Comparison of ENCODE assay signal across 1 cellular context in genomic region chr1:171798760-171799159, GRCh38.
TF ChIP-seq lines count a peak whose summit lies in the region.

No MANE protein-coding gene starts in this region.

TF ChIP-seq in GM23338, 12 proteins besides CTCF, POLR2A, EP300 and RAD21 (continued from another document):
- TF ChIP-seq, protein P1, sequence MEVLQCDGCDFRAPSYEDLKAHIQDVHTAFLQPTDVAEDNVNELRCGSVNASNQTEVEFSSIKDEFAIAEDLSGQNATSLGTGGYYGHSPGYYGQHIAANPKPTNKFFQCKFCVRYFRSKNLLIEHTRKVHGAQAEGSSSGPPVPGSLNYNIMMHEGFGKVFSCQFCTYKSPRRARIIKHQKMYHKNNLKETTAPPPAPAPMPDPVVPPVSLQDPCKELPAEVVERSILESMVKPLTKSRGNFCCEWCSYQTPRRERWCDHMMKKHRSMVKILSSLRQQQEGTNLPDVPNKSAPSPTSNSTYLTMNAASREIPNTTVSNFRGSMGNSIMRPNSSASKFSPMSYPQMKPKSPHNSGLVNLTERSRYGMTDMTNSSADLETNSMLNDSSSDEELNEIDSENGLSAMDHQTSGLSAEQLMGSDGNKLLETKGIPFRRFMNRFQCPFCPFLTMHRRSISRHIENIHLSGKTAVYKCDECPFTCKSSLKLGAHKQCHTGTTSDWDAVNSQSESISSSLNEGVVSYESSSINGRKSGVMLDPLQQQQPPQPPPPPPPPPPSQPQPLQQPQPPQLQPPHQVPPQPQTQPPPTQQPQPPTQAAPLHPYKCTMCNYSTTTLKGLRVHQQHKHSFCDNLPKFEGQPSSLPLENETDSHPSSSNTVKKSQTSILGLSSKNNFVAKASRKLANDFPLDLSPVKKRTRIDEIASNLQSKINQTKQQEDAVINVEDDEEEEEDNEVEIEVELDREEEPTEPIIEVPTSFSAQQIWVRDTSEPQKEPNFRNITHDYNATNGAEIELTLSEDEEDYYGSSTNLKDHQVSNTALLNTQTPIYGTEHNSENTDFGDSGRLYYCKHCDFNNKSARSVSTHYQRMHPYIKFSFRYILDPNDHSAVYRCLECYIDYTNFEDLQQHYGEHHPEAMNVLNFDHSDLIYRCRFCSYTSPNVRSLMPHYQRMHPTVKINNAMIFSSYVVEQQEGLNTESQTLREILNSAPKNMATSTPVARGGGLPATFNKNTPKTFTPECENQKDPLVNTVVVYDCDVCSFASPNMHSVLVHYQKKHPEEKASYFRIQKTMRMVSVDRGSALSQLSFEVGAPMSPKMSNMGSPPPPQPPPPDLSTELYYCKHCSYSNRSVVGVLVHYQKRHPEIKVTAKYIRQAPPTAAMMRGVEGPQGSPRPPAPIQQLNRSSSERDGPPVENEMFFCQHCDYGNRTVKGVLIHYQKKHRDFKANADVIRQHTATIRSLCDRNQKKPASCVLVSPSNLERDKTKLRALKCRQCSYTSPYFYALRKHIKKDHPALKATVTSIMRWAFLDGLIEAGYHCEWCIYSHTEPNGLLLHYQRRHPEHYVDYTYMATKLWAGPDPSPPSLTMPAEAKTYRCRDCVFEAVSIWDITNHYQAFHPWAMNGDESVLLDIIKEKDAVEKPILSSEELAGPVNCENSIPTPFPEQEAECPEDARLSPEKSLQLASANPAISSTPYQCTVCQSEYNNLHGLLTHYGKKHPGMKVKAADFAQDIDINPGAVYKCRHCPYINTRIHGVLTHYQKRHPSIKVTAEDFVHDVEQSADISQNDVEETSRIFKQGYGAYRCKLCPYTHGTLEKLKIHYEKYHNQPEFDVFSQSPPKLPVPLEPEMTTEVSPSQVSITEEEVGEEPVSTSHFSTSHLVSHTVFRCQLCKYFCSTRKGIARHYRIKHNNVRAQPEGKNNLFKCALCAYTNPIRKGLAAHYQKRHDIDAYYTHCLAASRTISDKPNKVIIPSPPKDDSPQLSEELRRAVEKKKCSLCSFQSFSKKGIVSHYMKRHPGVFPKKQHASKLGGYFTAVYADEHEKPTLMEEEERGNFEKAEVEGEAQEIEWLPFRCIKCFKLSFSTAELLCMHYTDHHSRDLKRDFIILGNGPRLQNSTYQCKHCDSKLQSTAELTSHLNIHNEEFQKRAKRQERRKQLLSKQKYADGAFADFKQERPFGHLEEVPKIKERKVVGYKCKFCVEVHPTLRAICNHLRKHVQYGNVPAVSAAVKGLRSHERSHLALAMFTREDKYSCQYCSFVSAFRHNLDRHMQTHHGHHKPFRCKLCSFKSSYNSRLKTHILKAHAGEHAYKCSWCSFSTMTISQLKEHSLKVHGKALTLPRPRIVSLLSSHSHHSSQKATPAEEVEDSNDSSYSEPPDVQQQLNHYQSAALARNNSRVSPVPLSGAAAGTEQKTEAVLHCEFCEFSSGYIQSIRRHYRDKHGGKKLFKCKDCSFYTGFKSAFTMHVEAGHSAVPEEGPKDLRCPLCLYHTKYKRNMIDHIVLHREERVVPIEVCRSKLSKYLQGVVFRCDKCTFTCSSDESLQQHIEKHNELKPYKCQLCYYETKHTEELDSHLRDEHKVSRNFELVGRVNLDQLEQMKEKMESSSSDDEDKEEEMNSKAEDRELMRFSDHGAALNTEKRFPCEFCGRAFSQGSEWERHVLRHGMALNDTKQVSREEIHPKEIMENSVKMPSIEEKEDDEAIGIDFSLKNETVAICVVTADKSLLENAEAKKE (CRISPR knock-in tag; IDR thresholded peaks at IDR 0.05): no peak
- TF ChIP-seq EZH2phosphoT487 (IDR thresholded peaks at IDR 0.05; ENCODE audit: unreplicated experiment) (no peak), ZNF331 (CRISPR knock-in tag; IDR thresholded peaks at IDR 0.05; ENCODE audit: low read depth) (no peak), ZNF114 (CRISPR knock-in tag; IDR thresholded peaks at IDR 0.05) (no peak)
- TF ChIP-seq, protein P2, sequence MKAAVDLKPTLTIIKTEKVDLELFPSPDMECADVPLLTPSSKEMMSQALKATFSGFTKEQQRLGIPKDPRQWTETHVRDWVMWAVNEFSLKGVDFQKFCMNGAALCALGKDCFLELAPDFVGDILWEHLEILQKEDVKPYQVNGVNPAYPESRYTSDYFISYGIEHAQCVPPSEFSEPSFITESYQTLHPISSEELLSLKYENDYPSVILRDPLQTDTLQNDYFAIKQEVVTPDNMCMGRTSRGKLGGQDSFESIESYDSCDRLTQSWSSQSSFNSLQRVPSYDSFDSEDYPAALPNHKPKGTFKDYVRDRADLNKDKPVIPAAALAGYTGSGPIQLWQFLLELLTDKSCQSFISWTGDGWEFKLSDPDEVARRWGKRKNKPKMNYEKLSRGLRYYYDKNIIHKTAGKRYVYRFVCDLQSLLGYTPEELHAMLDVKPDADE (IDR thresholded peaks at IDR 0.05): no peak
